Comparison of ENCODE assay signal across 1 cellular context in genomic region chr3:62065985-62066693, GRCh38.
TF ChIP-seq lines count a peak whose summit lies in the region.

No MANE protein-coding gene starts in this region.

TF ChIP-seq in HEK293, 187 proteins besides CTCF, POLR2A, EP300 and RAD21 (continued from another document):
- no peak for TF ChIP-seq FEZF1 (tag by site-specific recombination; IDR thresholded peaks at IDR 0.05)
- no peak for TF ChIP-seq GLIS2 (tag by site-specific recombination; IDR thresholded peaks at IDR 0.05)
- no peak for TF ChIP-seq ZNF169 (tag by site-specific recombination; IDR thresholded peaks at IDR 0.05)
- TF ChIP-seq ELK4 (IDR thresholded peaks at IDR 0.05; ENCODE audit: borderline replicate concordance, low read depth, low read length), result no peak
- peak; percentile 80 for TF ChIP-seq PRDM6 (tag by site-specific recombination; IDR thresholded peaks at IDR 0.05)
- TF ChIP-seq TRIM28 (IDR thresholded peaks at IDR 0.05; ENCODE audit: borderline replicate concordance, low read length), result no peak
- TF ChIP-seq ZNF510 (tag by site-specific recombination; IDR thresholded peaks at IDR 0.05; ENCODE audit: insufficient replicate concordance), result no peak
- TF ChIP-seq MEIS1 (CRISPR knock-in tag; IDR thresholded peaks at IDR 0.05; ENCODE audit: borderline replicate concordance), result no peak
- TF ChIP-seq RBAK (tag by site-specific recombination; IDR thresholded peaks at IDR 0.05), result no peak
- no peak for TF ChIP-seq ZNF221 (tag by site-specific recombination; IDR thresholded peaks at IDR 0.05; ENCODE audit: borderline replicate concordance)
- TF ChIP-seq REST (tag by site-specific recombination; IDR thresholded peaks at IDR 0.05), result no peak
- TF ChIP-seq INSM2 (tag by site-specific recombination; IDR thresholded peaks at IDR 0.05), result no peak
